In genomic region chr14:98223106-98223505, GRCh38 we compare ENCODE assay signal across 26 cellular contexts.
A peak's percentile ranks its signal among the peaks of the same experiment; 100 is the strongest.
DNase-seq lines count a peak whose midpoint lies in the region; ATAC-seq and TF ChIP-seq lines count a peak whose summit lies in the region.
"Had no signal": no experiment of that assay in that cellular context is flagged by ENCODE, and none has a peak within 500 bp of the region (broad histone marks: within the 10 kb centered on the region; RNA-seq: fewer than 3 reads in every experiment).

No MANE protein-coding gene starts in this region.

- peak overlapping the region; percentile 17 for H3K4me3 Mint-ChIP-seq in activated CD4-positive, alpha-beta T cell treated with anti-CD3 and anti-CD28 coated beads, Interleukin-2, amount 10 ng/mL, durations not matched to agents 7 days and 5 days
- H3K4me3 Mint-ChIP-seq in activated T-helper 17 cell treated with anti-CD3 and anti-CD28 coated beads, Interleukin-2, amount 50 U/mL, for 72 hours: peak overlapping the region; percentile 83
- H3K4me3 Mint-ChIP-seq in natural killer cell: no peak overlapping the region
- H3K4me3 Mint-ChIP-seq: B cell, endodermal cell had no signal

- peak overlapping the region; percentile 95 for H3K27ac Mint-ChIP-seq in activated CD4-positive, alpha-beta T cell treated with anti-CD3 and anti-CD28 coated beads, Interleukin-2, amount 10 ng/mL, durations not matched to agents 7 days and 5 days
- peak overlapping the region; percentile 95 for H3K27ac Mint-ChIP-seq in activated T-helper 17 cell treated with anti-CD3 and anti-CD28 coated beads, Interleukin-2, amount 50 U/mL, for 72 hours
- peak overlapping the region; percentile 21 to 72 for H3K27ac Mint-ChIP-seq in natural killer cell
- H3K27ac Mint-ChIP-seq: B cell, endodermal cell had no signal

- no peak for ATAC-seq in activated T-helper 17 cell treated with anti-CD3 and anti-CD28 coated beads, Interleukin-2, amount 50 U/mL, for 72 hours (replicated peaks)
- no peak for ATAC-seq in natural killer cell
- ATAC-seq: A549, GM12878, K562, left lobe of liver, psoas muscle, upper lobe of right lung had no signal

- DNase-seq in activated CD4-positive, alpha-beta T cell treated with anti-CD3 and anti-CD28 coated beads, Interleukin-2, amount 10 ng/mL, durations not matched to agents 7 days and 5 days: no peak
- no peak for DNase-seq in activated CD4-positive, alpha-beta T cell treated with anti-CD3 and anti-CD28 coated beads for 1 hour
- DNase-seq in Daoy (ENCODE audit: low read depth): peak; percentile 63
- no peak for DNase-seq in natural killer cell
- DNase-seq in cerebellar nuclear complex (lab: John Stamatoyannopoulos, UW): no peak
- DNase-seq in A673 (ENCODE audit: low spot score): no peak
- no peak for DNase-seq in DMS79 treated with DMSO at 0.1 percent for 48 hours (lab: John Stamatoyannopoulos, UW)
- DNase-seq: colonic mucosa, endodermal cell, foreskin melanocyte, mesenchymal stem cell, NCI-H146, NCI-H2171 treated with DMSO at 0.1 percent for 48 hours, NCI-H526 treated with DMSO at 0.1 percent for 48 hours, nucleus accumbens, psoas muscle, RPMI8226, substantia nigra, upper lobe of right lung had no signal

- intact Hi-C loops in natural killer cell (cut with micrococcal nuclease): no loop called here
- intact Hi-C loops in A673 (cut with micrococcal nuclease; ENCODE audit: unreplicated experiment): no loop called here

- POLR2A ChIA-PET in activated CD4-positive, alpha-beta T cell treated with anti-CD3 and anti-CD28 coated beads, Interleukin-2, amount 10 ng/mL, durations not matched to agents 7 days and 5 days (lab: Charles Lee): interaction anchor here (0.6 kb wide), 1 partner anchor 977 kb away, joined by 3 read pairs; no protein-coding TSS in a partner anchor
- POLR2A ChIA-PET in A673 (lab: Charles Lee; ENCODE audit: low non-redundant PET): no interaction called here

- TF ChIP-seq CTCF in natural killer cell (IDR thresholded peaks at IDR 0.05) (no peak), A673 (conservative IDR thresholded peaks at IDR 0.05; ENCODE audit: low read depth, low read length) (no peak)

- peaks cover 7% of the 10 kb centered on the region for H3K9me3 Mint-ChIP-seq in activated CD4-positive, alpha-beta T cell treated with anti-CD3 and anti-CD28 coated beads, Interleukin-2, amount 10 ng/mL, durations not matched to agents 7 days and 5 days
- H3K9me3 Mint-ChIP-seq in activated T-helper 17 cell treated with anti-CD3 and anti-CD28 coated beads, Interleukin-2, amount 50 U/mL, for 72 hours: peaks cover 9% of the 10 kb centered on the region
- no peaks in the 10 kb centered on the region for H3K9me3 Mint-ChIP-seq in natural killer cell
- H3K9me3 Mint-ChIP-seq: endodermal cell had no signal

- H3K4me1 Mint-ChIP-seq in activated CD4-positive, alpha-beta T cell treated with anti-CD3 and anti-CD28 coated beads, Interleukin-2, amount 10 ng/mL, durations not matched to agents 7 days and 5 days: peaks cover 60% of the 10 kb centered on the region
- peaks cover 43% of the 10 kb centered on the region for H3K4me1 Mint-ChIP-seq in activated T-helper 17 cell treated with anti-CD3 and anti-CD28 coated beads, Interleukin-2, amount 50 U/mL, for 72 hours
- H3K4me1 Mint-ChIP-seq in natural killer cell: peaks cover 19 to 24% of the 10 kb centered on the region in 2 donors
- H3K4me1 Mint-ChIP-seq: B cell, endodermal cell had no signal

- H3K27ac ChIP-seq in A673 (ENCODE audit: low read depth, low read length, poor library complexity, severe bottlenecking): no peak overlapping the region
- H3K27ac ChIP-seq: A549, colonic mucosa, esophagus muscularis mucosa, psoas muscle, upper lobe of right lung had no signal

- CTCF ChIA-PET in activated CD4-positive, alpha-beta T cell treated with anti-CD3 and anti-CD28 coated beads, Interleukin-2, amount 10 ng/mL, durations not matched to agents 7 days and 5 days (lab: Charles Lee): interaction anchor here (0.7 to 1.0 kb wide), 3 partner anchors 9 to 1044 kb away, joined by 4 to 5 read pairs (median 4); no protein-coding TSS in a partner anchor
- CTCF ChIA-PET in A673 (lab: Charles Lee): no interaction called here

- BruUV-seq in A673 (replicated peaks; lab: Mats Ljungman, UMichigan): no TSS peak

- H3K9me3 ChIP-seq in A673 (ENCODE audit: low read depth, low read length, poor library complexity, severe bottlenecking): no peaks in the 10 kb centered on the region
- H3K9me3 ChIP-seq: A549, colonic mucosa, esophagus muscularis mucosa, psoas muscle, upper lobe of right lung had no signal

- no peaks in the 10 kb centered on the region for H3K4me1 ChIP-seq in A673 (ENCODE audit: insufficient read depth, low read length, poor library complexity, severe bottlenecking)
- H3K4me1 ChIP-seq: A549, colonic mucosa, esophagus muscularis mucosa, psoas muscle, upper lobe of right lung had no signal

- no peak overlapping the region for H3K4me3 ChIP-seq in A673 (ENCODE audit: low read depth, low read length, poor library complexity, severe bottlenecking)
- H3K4me3 ChIP-seq: A549, colonic mucosa, esophagus muscularis mucosa, GM12878, K562, psoas muscle, upper lobe of right lung had no signal

- no peaks in the 10 kb centered on the region for H3K27me3 ChIP-seq in A673 (replicated peaks; ENCODE audit: insufficient read depth, low read depth, low read length, poor library complexity)
- H3K27me3 ChIP-seq: colonic mucosa, upper lobe of right lung had no signal

- H3K27me3 Mint-ChIP-seq in activated CD4-positive, alpha-beta T cell treated with anti-CD3 and anti-CD28 coated beads, Interleukin-2, amount 10 ng/mL, durations not matched to agents 7 days and 5 days: no peaks in the 10 kb centered on the region
- H3K27me3 Mint-ChIP-seq in activated T-helper 17 cell treated with anti-CD3 and anti-CD28 coated beads, Interleukin-2, amount 50 U/mL, for 72 hours: no peaks in the 10 kb centered on the region
- H3K27me3 Mint-ChIP-seq in natural killer cell (ENCODE audit: low read depth in 2 of 2): no peaks in the 10 kb centered on the region
- H3K27me3 Mint-ChIP-seq: B cell had no signal

- H3K36me3 ChIP-seq in A673 (ENCODE audit: insufficient read depth, low read length, poor library complexity, severe bottlenecking): no peaks in the 10 kb centered on the region
- H3K36me3 ChIP-seq: colonic mucosa, esophagus muscularis mucosa, upper lobe of right lung had no signal

- peaks cover 24% of the 10 kb centered on the region for H3K36me3 Mint-ChIP-seq in activated CD4-positive, alpha-beta T cell treated with anti-CD3 and anti-CD28 coated beads, Interleukin-2, amount 10 ng/mL, durations not matched to agents 7 days and 5 days (ENCODE audit: low read depth)
- no peaks in the 10 kb centered on the region for H3K36me3 Mint-ChIP-seq in activated T-helper 17 cell treated with anti-CD3 and anti-CD28 coated beads, Interleukin-2, amount 50 U/mL, for 72 hours (ENCODE audit: low read depth)
- no peaks in the 10 kb centered on the region for H3K36me3 Mint-ChIP-seq in natural killer cell
